1 cellular context compared by ENCODE assay signal in the genomic region with DNA sequence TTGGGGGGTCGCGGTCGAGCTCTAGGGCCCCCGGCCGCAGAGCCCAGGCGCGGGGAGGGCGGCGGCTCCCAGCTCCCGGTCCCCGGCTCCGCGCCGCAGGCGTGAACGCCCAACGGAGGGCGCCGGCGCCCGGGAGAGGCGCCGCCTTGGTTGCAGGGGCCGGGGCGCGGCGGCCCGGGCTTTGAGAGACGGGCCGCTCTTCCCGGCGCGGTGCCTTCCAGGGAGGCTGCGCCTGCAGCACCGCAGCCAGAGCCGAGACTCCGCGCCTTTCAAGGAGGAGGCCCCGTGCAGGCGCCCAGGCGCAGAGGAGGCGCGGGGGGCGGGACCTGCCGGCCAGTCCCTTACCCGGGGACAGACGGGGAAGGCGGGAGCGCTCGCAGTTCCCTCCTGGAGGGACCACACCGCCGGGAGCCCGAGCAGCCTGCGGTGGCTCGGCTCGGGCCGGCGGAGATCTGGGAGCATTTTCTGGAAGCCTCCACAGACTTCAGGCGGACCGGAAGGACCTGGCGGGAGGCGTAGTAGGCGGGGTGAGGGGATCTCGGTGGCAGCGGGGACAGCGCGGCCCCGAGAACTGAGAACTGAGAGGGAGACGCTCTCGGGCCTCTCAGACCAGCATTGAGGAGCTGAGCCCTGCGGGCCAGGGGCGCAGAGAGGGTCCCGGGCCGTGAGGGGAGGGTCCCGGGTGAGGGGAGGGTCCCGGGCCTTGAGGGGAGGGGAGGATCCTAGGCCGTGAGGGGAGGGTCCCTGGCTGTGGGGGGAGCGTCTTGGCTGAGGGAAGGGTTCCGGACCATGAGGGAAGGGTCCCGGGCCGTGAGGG.
TF ChIP-seq lines count a peak whose summit lies in the region.

No MANE protein-coding gene starts in this region.

TF ChIP-seq in HepG2, 621 proteins besides CTCF, POLR2A, EP300 and RAD21 (continued from another document and continues in another):
- TF ChIP-seq, protein P1, sequence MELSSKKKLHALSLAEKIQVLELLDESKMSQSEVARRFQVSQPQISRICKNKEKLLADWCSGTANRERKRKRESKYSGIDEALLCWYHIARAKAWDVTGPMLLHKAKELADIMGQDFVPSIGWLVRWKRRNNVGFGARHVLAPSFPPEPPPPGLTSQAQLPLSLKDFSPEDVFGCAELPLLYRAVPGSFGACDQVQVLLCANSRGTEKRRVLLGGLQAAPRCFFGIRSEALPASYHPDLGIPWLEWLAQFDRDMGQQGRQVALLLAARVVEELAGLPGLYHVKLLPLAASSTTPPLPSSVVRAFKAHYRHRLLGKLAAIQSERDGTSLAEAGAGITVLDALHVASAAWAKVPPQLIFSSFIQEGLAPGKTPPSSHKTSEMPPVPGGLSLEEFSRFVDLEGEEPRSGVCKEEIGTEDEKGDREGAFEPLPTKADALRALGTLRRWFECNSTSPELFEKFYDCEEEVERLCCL (CRISPR knock-in tag; IDR thresholded peaks at IDR 0.05; ENCODE audit: borderline replicate concordance) = 0 out of 2 replicates have a peak, but pooled peaks have one; percentile 41
- TF ChIP-seq TAF1 (CRISPR knock-in tag; IDR thresholded peaks at IDR 0.05) = peak; percentile 40; the same call in 1 of the 2 replicates
- TF ChIP-seq, protein P2, sequence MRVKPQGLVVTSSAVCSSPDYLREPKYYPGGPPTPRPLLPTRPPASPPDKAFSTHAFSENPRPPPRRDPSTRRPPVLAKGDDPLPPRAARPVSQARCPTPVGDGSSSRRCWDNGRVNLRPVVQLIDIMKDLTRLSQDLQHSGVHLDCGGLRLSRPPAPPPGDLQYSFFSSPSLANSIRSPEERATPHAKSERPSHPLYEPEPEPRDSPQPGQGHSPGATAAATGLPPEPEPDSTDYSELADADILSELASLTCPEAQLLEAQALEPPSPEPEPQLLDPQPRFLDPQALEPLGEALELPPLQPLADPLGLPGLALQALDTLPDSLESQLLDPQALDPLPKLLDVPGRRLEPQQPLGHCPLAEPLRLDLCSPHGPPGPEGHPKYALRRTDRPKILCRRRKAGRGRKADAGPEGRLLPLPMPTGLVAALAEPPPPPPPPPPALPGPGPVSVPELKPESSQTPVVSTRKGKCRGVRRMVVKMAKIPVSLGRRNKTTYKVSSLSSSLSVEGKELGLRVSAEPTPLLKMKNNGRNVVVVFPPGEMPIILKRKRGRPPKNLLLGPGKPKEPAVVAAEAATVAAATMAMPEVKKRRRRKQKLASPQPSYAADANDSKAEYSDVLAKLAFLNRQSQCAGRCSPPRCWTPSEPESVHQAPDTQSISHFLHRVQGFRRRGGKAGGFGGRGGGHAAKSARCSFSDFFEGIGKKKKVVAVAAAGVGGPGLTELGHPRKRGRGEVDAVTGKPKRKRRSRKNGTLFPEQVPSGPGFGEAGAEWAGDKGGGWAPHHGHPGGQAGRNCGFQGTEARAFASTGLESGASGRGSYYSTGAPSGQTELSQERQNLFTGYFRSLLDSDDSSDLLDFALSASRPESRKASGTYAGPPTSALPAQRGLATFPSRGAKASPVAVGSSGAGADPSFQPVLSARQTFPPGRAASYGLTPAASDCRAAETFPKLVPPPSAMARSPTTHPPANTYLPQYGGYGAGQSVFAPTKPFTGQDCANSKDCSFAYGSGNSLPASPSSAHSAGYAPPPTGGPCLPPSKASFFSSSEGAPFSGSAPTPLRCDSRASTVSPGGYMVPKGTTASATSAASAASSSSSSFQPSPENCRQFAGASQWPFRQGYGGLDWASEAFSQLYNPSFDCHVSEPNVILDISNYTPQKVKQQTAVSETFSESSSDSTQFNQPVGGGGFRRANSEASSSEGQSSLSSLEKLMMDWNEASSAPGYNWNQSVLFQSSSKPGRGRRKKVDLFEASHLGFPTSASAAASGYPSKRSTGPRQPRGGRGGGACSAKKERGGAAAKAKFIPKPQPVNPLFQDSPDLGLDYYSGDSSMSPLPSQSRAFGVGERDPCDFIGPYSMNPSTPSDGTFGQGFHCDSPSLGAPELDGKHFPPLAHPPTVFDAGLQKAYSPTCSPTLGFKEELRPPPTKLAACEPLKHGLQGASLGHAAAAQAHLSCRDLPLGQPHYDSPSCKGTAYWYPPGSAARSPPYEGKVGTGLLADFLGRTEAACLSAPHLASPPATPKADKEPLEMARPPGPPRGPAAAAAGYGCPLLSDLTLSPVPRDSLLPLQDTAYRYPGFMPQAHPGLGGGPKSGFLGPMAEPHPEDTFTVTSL (CRISPR knock-in tag; IDR thresholded peaks at IDR 0.05; ENCODE audit: borderline replicate concordance) = 0 out of 2 replicates have a peak, but pooled peaks have one; percentile 25
- TF ChIP-seq, protein P3, sequence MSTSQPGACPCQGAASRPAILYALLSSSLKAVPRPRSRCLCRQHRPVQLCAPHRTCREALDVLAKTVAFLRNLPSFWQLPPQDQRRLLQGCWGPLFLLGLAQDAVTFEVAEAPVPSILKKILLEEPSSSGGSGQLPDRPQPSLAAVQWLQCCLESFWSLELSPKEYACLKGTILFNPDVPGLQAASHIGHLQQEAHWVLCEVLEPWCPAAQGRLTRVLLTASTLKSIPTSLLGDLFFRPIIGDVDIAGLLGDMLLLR (CRISPR knock-in tag; IDR thresholded peaks at IDR 0.05) = no peak
- TF ChIP-seq, protein P4, sequence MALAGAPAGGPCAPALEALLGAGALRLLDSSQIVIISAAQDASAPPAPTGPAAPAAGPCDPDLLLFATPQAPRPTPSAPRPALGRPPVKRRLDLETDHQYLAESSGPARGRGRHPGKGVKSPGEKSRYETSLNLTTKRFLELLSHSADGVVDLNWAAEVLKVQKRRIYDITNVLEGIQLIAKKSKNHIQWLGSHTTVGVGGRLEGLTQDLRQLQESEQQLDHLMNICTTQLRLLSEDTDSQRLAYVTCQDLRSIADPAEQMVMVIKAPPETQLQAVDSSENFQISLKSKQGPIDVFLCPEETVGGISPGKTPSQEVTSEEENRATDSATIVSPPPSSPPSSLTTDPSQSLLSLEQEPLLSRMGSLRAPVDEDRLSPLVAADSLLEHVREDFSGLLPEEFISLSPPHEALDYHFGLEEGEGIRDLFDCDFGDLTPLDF (CRISPR knock-in tag; IDR thresholded peaks at IDR 0.05) = no peak
- TF ChIP-seq, protein P5, sequence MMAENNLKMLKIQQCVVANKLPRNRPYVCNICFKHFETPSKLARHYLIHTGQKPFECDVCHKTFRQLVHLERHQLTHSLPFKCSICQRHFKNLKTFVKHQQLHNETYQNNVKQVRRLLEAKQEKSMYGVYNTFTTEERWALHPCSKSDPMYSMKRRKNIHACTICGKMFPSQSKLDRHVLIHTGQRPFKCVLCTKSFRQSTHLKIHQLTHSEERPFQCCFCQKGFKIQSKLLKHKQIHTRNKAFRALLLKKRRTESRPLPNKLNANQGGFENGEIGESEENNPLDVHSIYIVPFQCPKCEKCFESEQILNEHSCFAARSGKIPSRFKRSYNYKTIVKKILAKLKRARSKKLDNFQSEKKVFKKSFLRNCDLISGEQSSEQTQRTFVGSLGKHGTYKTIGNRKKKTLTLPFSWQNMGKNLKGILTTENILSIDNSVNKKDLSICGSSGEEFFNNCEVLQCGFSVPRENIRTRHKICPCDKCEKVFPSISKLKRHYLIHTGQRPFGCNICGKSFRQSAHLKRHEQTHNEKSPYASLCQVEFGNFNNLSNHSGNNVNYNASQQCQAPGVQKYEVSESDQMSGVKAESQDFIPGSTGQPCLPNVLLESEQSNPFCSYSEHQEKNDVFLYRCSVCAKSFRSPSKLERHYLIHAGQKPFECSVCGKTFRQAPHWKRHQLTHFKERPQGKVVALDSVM (CRISPR knock-in tag; IDR thresholded peaks at IDR 0.05) = peak; percentile 41; the same call in 1 of the 2 replicates
- no peak for TF ChIP-seq BRCA1 (CRISPR knock-in tag; IDR thresholded peaks at IDR 0.05)
- TF ChIP-seq ZSCAN9 (CRISPR knock-in tag; IDR thresholded peaks at IDR 0.05; ENCODE audit: borderline replicate concordance) = 0 out of 2 replicates have a peak, but pooled peaks have one; percentile 43
- no peak for TF ChIP-seq ZNF749 (CRISPR knock-in tag; IDR thresholded peaks at IDR 0.05; ENCODE audit: borderline replicate concordance)
- TF ChIP-seq, protein P6, sequence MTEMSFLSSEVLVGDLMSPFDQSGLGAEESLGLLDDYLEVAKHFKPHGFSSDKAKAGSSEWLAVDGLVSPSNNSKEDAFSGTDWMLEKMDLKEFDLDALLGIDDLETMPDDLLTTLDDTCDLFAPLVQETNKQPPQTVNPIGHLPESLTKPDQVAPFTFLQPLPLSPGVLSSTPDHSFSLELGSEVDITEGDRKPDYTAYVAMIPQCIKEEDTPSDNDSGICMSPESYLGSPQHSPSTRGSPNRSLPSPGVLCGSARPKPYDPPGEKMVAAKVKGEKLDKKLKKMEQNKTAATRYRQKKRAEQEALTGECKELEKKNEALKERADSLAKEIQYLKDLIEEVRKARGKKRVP (CRISPR knock-in tag; IDR thresholded peaks at IDR 0.05) = no peak
- TF ChIP-seq TSC22D2 (CRISPR knock-in tag; IDR thresholded peaks at IDR 0.05; ENCODE audit: borderline replicate concordance) = no peak
- TF ChIP-seq PAX8 (CRISPR knock-in tag; IDR thresholded peaks at IDR 0.05; ENCODE audit: borderline replicate concordance) = 0 out of 2 replicates have a peak, but pooled peaks have one; percentile 2
- TF ChIP-seq ZNF101 (CRISPR knock-in tag; IDR thresholded peaks at IDR 0.05; ENCODE audit: borderline replicate concordance, low read depth) = no peak
- TF ChIP-seq DMAP1 (CRISPR knock-in tag; IDR thresholded peaks at IDR 0.05) = 0 out of 2 replicates have a peak, but pooled peaks have one; percentile 16
- TF ChIP-seq MAFK (conservative IDR thresholded peaks at IDR 0.05 in 1 of 2, IDR thresholded peaks at IDR 0.05 in 1 of 2; ENCODE audit: low read length in 2 of 2) = no peak
- TF ChIP-seq AHR (CRISPR knock-in tag; IDR thresholded peaks at IDR 0.05) = no peak
- TF ChIP-seq, protein P7, sequence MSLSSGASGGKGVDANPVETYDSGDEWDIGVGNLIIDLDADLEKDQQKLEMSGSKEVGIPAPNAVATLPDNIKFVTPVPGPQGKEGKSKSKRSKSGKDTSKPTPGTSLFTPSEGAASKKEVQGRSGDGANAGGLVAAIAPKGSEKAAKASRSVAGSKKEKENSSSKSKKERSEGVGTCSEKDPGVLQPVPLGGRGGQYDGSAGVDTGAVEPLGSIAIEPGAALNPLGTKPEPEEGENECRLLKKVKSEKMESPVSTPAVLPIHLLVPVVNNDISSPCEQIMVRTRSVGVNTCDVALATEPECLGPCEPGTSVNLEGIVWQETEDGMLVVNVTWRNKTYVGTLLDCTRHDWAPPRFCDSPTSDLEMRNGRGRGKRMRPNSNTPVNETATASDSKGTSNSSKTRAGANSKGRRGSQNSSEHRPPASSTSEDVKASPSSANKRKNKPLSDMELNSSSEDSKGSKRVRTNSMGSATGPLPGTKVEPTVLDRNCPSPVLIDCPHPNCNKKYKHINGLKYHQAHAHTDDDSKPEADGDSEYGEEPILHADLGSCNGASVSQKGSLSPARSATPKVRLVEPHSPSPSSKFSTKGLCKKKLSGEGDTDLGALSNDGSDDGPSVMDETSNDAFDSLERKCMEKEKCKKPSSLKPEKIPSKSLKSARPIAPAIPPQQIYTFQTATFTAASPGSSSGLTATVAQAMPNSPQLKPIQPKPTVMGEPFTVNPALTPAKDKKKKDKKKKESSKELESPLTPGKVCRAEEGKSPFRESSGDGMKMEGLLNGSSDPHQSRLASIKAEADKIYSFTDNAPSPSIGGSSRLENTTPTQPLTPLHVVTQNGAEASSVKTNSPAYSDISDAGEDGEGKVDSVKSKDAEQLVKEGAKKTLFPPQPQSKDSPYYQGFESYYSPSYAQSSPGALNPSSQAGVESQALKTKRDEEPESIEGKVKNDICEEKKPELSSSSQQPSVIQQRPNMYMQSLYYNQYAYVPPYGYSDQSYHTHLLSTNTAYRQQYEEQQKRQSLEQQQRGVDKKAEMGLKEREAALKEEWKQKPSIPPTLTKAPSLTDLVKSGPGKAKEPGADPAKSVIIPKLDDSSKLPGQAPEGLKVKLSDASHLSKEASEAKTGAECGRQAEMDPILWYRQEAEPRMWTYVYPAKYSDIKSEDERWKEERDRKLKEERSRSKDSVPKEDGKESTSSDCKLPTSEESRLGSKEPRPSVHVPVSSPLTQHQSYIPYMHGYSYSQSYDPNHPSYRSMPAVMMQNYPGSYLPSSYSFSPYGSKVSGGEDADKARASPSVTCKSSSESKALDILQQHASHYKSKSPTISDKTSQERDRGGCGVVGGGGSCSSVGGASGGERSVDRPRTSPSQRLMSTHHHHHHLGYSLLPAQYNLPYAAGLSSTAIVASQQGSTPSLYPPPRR (CRISPR knock-in tag; IDR thresholded peaks at IDR 0.05; ENCODE audit: borderline replicate concordance) = peak; percentile 44; the same call in 1 of the 2 replicates
- TF ChIP-seq STAG1 (CRISPR knock-in tag; IDR thresholded peaks at IDR 0.05) = peak; percentile 11; the same call in 1 of the 2 replicates
- no peak for TF ChIP-seq RXRA (CRISPR knock-in tag; IDR thresholded peaks at IDR 0.05)
- TF ChIP-seq SUZ12 (IDR thresholded peaks at IDR 0.05; ENCODE audit: low read depth, low read length) = no peak
- TF ChIP-seq ZNF780A (CRISPR knock-in tag; IDR thresholded peaks at IDR 0.05) = no peak
- TF ChIP-seq, protein P8, sequence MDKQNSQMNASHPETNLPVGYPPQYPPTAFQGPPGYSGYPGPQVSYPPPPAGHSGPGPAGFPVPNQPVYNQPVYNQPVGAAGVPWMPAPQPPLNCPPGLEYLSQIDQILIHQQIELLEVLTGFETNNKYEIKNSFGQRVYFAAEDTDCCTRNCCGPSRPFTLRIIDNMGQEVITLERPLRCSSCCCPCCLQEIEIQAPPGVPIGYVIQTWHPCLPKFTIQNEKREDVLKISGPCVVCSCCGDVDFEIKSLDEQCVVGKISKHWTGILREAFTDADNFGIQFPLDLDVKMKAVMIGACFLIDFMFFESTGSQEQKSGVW (CRISPR knock-in tag; IDR thresholded peaks at IDR 0.05; ENCODE audit: borderline replicate concordance) = no peak
- peak; percentile 44 for TF ChIP-seq HNRNPLL (IDR thresholded peaks at IDR 0.05; ENCODE audit: low read depth, low read length, poor library complexity, severe bottlenecking)
- TF ChIP-seq ZFY (CRISPR knock-in tag; IDR thresholded peaks at IDR 0.05) = peak; percentile 59
- TF ChIP-seq, protein P9, sequence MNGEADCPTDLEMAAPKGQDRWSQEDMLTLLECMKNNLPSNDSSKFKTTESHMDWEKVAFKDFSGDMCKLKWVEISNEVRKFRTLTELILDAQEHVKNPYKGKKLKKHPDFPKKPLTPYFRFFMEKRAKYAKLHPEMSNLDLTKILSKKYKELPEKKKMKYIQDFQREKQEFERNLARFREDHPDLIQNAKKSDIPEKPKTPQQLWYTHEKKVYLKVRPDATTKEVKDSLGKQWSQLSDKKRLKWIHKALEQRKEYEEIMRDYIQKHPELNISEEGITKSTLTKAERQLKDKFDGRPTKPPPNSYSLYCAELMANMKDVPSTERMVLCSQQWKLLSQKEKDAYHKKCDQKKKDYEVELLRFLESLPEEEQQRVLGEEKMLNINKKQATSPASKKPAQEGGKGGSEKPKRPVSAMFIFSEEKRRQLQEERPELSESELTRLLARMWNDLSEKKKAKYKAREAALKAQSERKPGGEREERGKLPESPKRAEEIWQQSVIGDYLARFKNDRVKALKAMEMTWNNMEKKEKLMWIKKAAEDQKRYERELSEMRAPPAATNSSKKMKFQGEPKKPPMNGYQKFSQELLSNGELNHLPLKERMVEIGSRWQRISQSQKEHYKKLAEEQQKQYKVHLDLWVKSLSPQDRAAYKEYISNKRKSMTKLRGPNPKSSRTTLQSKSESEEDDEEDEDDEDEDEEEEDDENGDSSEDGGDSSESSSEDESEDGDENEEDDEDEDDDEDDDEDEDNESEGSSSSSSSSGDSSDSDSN (CRISPR knock-in tag; IDR thresholded peaks at IDR 0.05) = peak; percentile 45; the same call in 1 of the 2 replicates
- no peak for TF ChIP-seq ZNF841 (CRISPR knock-in tag; IDR thresholded peaks at IDR 0.05; ENCODE audit: borderline replicate concordance)
